ENCODE assay signal across 1 cellular context in the genomic region with DNA sequence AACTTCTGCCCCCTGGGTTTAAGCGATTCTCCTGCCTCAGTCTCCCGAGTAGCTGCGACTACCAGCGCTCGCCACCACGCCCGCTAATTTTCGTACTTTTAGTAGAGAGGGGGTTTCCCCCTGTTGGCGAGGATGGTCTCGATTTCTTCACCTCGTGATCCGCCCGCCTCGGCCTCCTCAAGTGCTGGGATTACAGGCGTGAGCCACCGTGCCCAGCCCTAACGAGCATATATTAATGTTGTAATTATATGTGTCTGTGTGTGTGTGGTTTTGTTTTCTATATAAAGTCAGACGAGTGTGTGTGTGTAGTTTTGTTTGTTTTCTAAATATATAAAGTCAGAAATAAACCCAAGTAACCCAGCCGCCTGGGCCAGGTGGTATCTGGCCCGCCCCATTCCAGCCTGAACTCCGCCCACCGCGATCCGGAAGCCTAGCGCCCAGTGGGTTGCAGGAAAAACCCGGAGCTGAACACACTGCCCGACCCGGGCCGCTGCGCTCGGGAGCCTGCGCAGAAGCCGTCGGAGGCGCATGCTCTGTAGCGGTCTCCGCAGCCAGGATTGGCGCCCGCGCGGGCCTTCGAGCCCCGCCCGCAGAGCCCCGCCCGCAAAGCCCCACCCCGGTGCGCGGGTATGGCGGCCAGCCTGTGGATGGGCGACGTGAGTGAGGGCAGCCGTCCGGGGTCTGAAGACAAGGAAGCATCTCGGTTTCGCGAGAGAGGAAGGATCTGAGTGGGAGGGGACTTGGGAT.
TF ChIP-seq lines count a peak whose summit lies in the region.

A gene (plus strand): TSS at position 604 of the 747 bp plus-strand sequence. CDS start 26 bp downstream, at position 630.

TF ChIP-seq in HepG2, 621 proteins besides CTCF, POLR2A, EP300 and RAD21 (continued from another document and continues in another):
- TF ChIP-seq, protein P1, sequence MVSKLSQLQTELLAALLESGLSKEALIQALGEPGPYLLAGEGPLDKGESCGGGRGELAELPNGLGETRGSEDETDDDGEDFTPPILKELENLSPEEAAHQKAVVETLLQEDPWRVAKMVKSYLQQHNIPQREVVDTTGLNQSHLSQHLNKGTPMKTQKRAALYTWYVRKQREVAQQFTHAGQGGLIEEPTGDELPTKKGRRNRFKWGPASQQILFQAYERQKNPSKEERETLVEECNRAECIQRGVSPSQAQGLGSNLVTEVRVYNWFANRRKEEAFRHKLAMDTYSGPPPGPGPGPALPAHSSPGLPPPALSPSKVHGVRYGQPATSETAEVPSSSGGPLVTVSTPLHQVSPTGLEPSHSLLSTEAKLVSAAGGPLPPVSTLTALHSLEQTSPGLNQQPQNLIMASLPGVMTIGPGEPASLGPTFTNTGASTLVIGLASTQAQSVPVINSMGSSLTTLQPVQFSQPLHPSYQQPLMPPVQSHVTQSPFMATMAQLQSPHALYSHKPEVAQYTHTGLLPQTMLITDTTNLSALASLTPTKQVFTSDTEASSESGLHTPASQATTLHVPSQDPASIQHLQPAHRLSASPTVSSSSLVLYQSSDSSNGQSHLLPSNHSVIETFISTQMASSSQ (IDR thresholded peaks at IDR 0.05; ENCODE audit: low read depth), result 0 out of 2 replicates have a peak, but pooled peaks have one; percentile 12
- TF ChIP-seq, protein P1 (CRISPR knock-in tag; IDR thresholded peaks at IDR 0.05; ENCODE audit: borderline replicate concordance), result peak; percentile 61; the same call in 1 of the 2 replicates
- TF ChIP-seq SMC3 (IDR thresholded peaks at IDR 0.05; ENCODE audit: low read length) (peak; percentile 4; the same call in 1 of the 2 replicates), ATAD3A (CRISPR knock-in tag; IDR thresholded peaks at IDR 0.05) (no peak), HOXA9 (CRISPR knock-in tag; IDR thresholded peaks at IDR 0.05; ENCODE audit: borderline replicate concordance) (no peak), JUN (CRISPR knock-in tag; IDR thresholded peaks at IDR 0.05) (no peak), ATM (IDR thresholded peaks at IDR 0.05; ENCODE audit: borderline replicate concordance) (no peak), SMAD9 (CRISPR knock-in tag; IDR thresholded peaks at IDR 0.05) (0 out of 2 replicates have a peak, but pooled peaks have one; percentile 62), ZNF274 (CRISPR knock-in tag; IDR thresholded peaks at IDR 0.05) (peak; percentile 86), ZNF749 (CRISPR knock-in tag; IDR thresholded peaks at IDR 0.05; ENCODE audit: borderline replicate concordance) (no peak), ELF3 (CRISPR knock-in tag; IDR thresholded peaks at IDR 0.05) (peak; percentile 52; the same call in 1 of the 2 replicates), FOSL1 (CRISPR knock-in tag; IDR thresholded peaks at IDR 0.05; ENCODE audit: borderline replicate concordance) (no peak), SMARCC2 (IDR thresholded peaks at IDR 0.05) (no peak), YEATS2 (CRISPR knock-in tag; IDR thresholded peaks at IDR 0.05; ENCODE audit: borderline replicate concordance) (peak; percentile 85), PAF1 (CRISPR knock-in tag; IDR thresholded peaks at IDR 0.05) (no peak), LCORL (IDR thresholded peaks at IDR 0.05) (no peak), LCORL (CRISPR knock-in tag; IDR thresholded peaks at IDR 0.05) (peak; percentile 52; the same call in 1 of the 2 replicates), PRMT3 (CRISPR knock-in tag; IDR thresholded peaks at IDR 0.05; ENCODE audit: borderline replicate concordance, low read depth) (no peak), ELF1 (CRISPR knock-in tag; IDR thresholded peaks at IDR 0.05) (peak; percentile 93), CREM (IDR thresholded peaks at IDR 0.05) (no peak), CREM (CRISPR knock-in tag; IDR thresholded peaks at IDR 0.05) (no peak), ZNF331 (CRISPR knock-in tag; IDR thresholded peaks at IDR 0.05) (peak; percentile 82), HMGA1 (CRISPR knock-in tag; conservative IDR thresholded peaks at IDR 0.05) (no peak), ZNF615 (CRISPR knock-in tag; IDR thresholded peaks at IDR 0.05; ENCODE audit: borderline replicate concordance) (0 out of 2 replicates have a peak, but pooled peaks have one; percentile 71), ZBTB3 (CRISPR knock-in tag; IDR thresholded peaks at IDR 0.05; ENCODE audit: borderline replicate concordance, low read depth) (no peak)
- TF ChIP-seq, protein P2, sequence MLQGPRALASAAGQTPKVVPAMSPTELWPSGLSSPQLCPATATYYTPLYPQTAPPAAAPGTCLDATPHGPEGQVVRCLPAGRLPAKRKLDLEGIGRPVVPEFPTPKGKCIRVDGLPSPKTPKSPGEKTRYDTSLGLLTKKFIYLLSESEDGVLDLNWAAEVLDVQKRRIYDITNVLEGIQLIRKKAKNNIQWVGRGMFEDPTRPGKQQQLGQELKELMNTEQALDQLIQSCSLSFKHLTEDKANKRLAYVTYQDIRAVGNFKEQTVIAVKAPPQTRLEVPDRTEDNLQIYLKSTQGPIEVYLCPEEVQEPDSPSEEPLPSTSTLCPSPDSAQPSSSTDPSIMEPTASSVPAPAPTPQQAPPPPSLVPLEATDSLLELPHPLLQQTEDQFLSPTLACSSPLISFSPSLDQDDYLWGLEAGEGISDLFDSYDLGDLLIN (CRISPR knock-in tag; IDR thresholded peaks at IDR 0.05; ENCODE audit: borderline replicate concordance), result no peak
- TF ChIP-seq, protein P3, sequence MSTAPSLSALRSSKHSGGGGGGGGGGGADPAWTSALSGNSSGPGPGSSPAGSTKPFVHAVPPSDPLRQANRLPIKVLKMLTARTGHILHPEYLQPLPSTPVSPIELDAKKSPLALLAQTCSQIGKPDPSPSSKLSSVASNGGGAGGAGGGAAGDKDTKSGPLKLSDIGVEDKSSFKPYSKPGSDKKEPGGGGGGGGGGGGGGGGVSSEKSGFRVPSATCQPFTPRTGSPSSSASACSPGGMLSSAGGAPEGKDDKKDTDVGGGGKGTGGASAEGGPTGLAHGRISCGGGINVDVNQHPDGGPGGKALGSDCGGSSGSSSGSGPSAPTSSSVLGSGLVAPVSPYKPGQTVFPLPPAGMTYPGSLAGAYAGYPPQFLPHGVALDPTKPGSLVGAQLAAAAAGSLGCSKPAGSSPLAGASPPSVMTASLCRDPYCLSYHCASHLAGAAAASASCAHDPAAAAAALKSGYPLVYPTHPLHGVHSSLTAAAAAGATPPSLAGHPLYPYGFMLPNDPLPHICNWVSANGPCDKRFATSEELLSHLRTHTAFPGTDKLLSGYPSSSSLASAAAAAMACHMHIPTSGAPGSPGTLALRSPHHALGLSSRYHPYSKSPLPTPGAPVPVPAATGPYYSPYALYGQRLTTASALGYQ (CRISPR knock-in tag; IDR thresholded peaks at IDR 0.05), result peak; percentile 25; the same call in 1 of the 2 replicates
- TF ChIP-seq, protein P4, sequence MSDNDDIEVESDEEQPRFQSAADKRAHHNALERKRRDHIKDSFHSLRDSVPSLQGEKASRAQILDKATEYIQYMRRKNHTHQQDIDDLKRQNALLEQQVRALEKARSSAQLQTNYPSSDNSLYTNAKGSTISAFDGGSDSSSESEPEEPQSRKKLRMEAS (IDR thresholded peaks at IDR 0.05), result peak; percentile 86
- TF ChIP-seq, protein P5, sequence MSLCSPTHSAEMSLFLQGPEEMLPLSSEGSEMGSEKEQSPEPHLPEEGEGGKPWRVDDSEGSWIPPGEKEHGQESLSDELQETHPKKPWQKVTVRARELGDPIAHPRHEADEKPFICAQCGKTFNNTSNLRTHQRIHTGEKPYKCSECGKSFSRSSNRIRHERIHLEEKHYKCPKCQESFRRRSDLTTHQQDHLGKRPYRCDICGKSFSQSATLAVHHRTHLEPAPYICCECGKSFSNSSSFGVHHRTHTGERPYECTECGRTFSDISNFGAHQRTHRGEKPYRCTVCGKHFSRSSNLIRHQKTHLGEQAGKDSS (CRISPR knock-in tag; IDR thresholded peaks at IDR 0.05; ENCODE audit: borderline replicate concordance, low read depth), result no peak
- TF ChIP-seq, protein P6, sequence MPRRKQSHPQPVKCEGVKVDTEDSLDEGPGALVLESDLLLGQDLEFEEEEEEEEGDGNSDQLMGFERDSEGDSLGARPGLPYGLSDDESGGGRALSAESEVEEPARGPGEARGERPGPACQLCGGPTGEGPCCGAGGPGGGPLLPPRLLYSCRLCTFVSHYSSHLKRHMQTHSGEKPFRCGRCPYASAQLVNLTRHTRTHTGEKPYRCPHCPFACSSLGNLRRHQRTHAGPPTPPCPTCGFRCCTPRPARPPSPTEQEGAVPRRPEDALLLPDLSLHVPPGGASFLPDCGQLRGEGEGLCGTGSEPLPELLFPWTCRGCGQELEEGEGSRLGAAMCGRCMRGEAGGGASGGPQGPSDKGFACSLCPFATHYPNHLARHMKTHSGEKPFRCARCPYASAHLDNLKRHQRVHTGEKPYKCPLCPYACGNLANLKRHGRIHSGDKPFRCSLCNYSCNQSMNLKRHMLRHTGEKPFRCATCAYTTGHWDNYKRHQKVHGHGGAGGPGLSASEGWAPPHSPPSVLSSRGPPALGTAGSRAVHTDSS (CRISPR knock-in tag; conservative IDR thresholded peaks at IDR 0.05), result no peak
- TF ChIP-seq, protein P7, sequence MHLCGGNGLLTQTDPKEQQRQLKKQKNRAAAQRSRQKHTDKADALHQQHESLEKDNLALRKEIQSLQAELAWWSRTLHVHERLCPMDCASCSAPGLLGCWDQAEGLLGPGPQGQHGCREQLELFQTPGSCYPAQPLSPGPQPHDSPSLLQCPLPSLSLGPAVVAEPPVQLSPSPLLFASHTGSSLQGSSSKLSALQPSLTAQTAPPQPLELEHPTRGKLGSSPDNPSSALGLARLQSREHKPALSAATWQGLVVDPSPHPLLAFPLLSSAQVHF (CRISPR knock-in tag; IDR thresholded peaks at IDR 0.05), result no peak
- TF ChIP-seq, protein P8, sequence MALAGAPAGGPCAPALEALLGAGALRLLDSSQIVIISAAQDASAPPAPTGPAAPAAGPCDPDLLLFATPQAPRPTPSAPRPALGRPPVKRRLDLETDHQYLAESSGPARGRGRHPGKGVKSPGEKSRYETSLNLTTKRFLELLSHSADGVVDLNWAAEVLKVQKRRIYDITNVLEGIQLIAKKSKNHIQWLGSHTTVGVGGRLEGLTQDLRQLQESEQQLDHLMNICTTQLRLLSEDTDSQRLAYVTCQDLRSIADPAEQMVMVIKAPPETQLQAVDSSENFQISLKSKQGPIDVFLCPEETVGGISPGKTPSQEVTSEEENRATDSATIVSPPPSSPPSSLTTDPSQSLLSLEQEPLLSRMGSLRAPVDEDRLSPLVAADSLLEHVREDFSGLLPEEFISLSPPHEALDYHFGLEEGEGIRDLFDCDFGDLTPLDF (CRISPR knock-in tag; IDR thresholded peaks at IDR 0.05), result peak; percentile 92
- TF ChIP-seq, protein P9, sequence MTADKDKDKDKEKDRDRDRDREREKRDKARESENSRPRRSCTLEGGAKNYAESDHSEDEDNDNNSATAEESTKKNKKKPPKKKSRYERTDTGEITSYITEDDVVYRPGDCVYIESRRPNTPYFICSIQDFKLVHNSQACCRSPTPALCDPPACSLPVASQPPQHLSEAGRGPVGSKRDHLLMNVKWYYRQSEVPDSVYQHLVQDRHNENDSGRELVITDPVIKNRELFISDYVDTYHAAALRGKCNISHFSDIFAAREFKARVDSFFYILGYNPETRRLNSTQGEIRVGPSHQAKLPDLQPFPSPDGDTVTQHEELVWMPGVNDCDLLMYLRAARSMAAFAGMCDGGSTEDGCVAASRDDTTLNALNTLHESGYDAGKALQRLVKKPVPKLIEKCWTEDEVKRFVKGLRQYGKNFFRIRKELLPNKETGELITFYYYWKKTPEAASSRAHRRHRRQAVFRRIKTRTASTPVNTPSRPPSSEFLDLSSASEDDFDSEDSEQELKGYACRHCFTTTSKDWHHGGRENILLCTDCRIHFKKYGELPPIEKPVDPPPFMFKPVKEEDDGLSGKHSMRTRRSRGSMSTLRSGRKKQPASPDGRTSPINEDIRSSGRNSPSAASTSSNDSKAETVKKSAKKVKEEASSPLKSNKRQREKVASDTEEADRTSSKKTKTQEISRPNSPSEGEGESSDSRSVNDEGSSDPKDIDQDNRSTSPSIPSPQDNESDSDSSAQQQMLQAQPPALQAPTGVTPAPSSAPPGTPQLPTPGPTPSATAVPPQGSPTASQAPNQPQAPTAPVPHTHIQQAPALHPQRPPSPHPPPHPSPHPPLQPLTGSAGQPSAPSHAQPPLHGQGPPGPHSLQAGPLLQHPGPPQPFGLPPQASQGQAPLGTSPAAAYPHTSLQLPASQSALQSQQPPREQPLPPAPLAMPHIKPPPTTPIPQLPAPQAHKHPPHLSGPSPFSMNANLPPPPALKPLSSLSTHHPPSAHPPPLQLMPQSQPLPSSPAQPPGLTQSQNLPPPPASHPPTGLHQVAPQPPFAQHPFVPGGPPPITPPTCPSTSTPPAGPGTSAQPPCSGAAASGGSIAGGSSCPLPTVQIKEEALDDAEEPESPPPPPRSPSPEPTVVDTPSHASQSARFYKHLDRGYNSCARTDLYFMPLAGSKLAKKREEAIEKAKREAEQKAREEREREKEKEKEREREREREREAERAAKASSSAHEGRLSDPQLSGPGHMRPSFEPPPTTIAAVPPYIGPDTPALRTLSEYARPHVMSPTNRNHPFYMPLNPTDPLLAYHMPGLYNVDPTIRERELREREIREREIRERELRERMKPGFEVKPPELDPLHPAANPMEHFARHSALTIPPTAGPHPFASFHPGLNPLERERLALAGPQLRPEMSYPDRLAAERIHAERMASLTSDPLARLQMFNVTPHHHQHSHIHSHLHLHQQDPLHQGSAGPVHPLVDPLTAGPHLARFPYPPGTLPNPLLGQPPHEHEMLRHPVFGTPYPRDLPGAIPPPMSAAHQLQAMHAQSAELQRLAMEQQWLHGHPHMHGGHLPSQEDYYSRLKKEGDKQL (CRISPR knock-in tag; IDR thresholded peaks at IDR 0.05; ENCODE audit: low read depth), result no peak; the same call in 1 of the 2 replicates
- TF ChIP-seq, protein P10, sequence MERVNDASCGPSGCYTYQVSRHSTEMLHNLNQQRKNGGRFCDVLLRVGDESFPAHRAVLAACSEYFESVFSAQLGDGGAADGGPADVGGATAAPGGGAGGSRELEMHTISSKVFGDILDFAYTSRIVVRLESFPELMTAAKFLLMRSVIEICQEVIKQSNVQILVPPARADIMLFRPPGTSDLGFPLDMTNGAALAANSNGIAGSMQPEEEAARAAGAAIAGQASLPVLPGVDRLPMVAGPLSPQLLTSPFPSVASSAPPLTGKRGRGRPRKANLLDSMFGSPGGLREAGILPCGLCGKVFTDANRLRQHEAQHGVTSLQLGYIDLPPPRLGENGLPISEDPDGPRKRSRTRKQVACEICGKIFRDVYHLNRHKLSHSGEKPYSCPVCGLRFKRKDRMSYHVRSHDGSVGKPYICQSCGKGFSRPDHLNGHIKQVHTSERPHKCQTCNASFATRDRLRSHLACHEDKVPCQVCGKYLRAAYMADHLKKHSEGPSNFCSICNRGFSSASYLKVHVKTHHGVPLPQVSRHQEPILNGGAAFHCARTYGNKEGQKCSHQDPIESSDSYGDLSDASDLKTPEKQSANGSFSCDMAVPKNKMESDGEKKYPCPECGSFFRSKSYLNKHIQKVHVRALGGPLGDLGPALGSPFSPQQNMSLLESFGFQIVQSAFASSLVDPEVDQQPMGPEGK (CRISPR knock-in tag; IDR thresholded peaks at IDR 0.05), result peak; percentile 99
